In genomic region chr21:38434913-38435533, GRCh38 we compare ENCODE assay signal across 15 cellular contexts.
A peak's percentile ranks its signal among the peaks of the same experiment; 100 is the strongest.
DNase-seq lines count a peak whose midpoint lies in the region; ATAC-seq, FAIRE-seq and TF ChIP-seq lines count a peak whose summit lies in the region.
"Had no signal": no experiment of that assay in that cellular context is flagged by ENCODE, and none has a peak within 500 bp of the region (broad histone marks: within the 10 kb centered on the region; RNA-seq: fewer than 3 reads in every experiment).

No MANE protein-coding gene starts in this region.

- no peaks in the 10 kb centered on the region for H3K9me3 ChIP-seq in endothelial cell of umbilical vein (replicated peaks; ENCODE audit: control insufficient read depth, insufficient read depth, low read length)
- H3K9me3 ChIP-seq: heart left ventricle had no signal

- H3K27me3 Mint-ChIP-seq in nephron progenitor cell (ENCODE audit: low read depth, poor library complexity): no peaks in the 10 kb centered on the region
- H3K27me3 Mint-ChIP-seq: activated CD8-positive, alpha-beta T cell treated with anti-CD3 and anti-CD28 coated beads for 36 hours had no signal

- peaks cover 2% of the 10 kb centered on the region for H4K20me1 ChIP-seq in endothelial cell of umbilical vein (replicated peaks; ENCODE audit: control insufficient read depth, extremely low read depth, insufficient read depth, low read length)

- dilution Hi-C loops in endothelial cell of umbilical vein (cut with MboI; ENCODE audit: extremely low pct_ligation_motif_present, low sequenced_read_pairs): no loop called here

- no TSS peak for BruUV-seq in endothelial cell of umbilical vein (replicated peaks; lab: Mats Ljungman, UMichigan)

- H3K27ac ChIP-seq in endothelial cell of umbilical vein (ENCODE audit: insufficient read depth, low read depth, low read length): peak overlapping the region; percentile 29

- H3K4me1 ChIP-seq in endothelial cell of umbilical vein (ENCODE audit: control insufficient read depth, extremely low read depth, insufficient read depth, low read length): peaks cover 32% of the 10 kb centered on the region

- no peak overlapping the region for H3K4me2 ChIP-seq in endothelial cell of umbilical vein (ENCODE audit: insufficient read depth, low read length)

- POLR2A ChIA-PET in endothelial cell of umbilical vein (lab: Charles Lee): no interaction called here

- peaks cover 32 to 35% of the 10 kb centered on the region in 2 experiments for H3K36me3 ChIP-seq in endothelial cell of umbilical vein (ENCODE audit: control insufficient read depth in 2 of 2, extremely low read depth in 1 of 2, insufficient read depth in 2 of 2, low read length in 2 of 2)

- H3K27ac Mint-ChIP-seq in nephron progenitor cell: peak overlapping the region; percentile 93
- H3K27ac Mint-ChIP-seq: activated CD8-positive, alpha-beta T cell treated with anti-CD3 and anti-CD28 coated beads for 36 hours; CD4-positive, CD25-positive, alpha-beta regulatory T cell; IgD-negative memory B cell; naive thymus-derived CD8-positive, alpha-beta T cell had no signal

- ATAC-seq in GM18873 (IDR thresholded peaks at IDR 0.05; ENCODE audit: low FRiP score, unreplicated experiment): no peak
- no peak for ATAC-seq in GM18867 (IDR thresholded peaks at IDR 0.05; ENCODE audit: unreplicated experiment)
- ATAC-seq: activated CD8-positive, alpha-beta T cell treated with anti-CD3 and anti-CD28 coated beads for 36 hours; naive thymus-derived CD8-positive, alpha-beta T cell had no signal

- DNase-seq in AG08396 (ENCODE audit: low spot score) (peak; percentile 39), RCC 7860 (ENCODE audit: low spot score) (peak; percentile 40), endothelial cell of umbilical vein (ENCODE audit: low read depth, low spot score) (peak; percentile 72), nephron progenitor cell (no peak), germinal center (ENCODE audit: low spot score) (no peak), NCI-H1417 treated with DMSO at 0.1 percent for 48 hours (lab: John Stamatoyannopoulos, UW) (no peak)
- DNase-seq: activated CD8-positive, alpha-beta T cell treated with anti-CD3 and anti-CD28 coated beads for 36 hours; anterior cingulate cortex; CD4-positive, CD25-positive, alpha-beta regulatory T cell; heart left ventricle; naive thymus-derived CD8-positive, alpha-beta T cell; NCI-H226 had no signal

- H3K36me3 Mint-ChIP-seq in nephron progenitor cell (ENCODE audit: low read depth): no peaks in the 10 kb centered on the region
- H3K36me3 Mint-ChIP-seq: CD4-positive, CD25-positive, alpha-beta regulatory T cell; IgD-negative memory B cell; naive thymus-derived CD8-positive, alpha-beta T cell had no signal

- H3K4me1 Mint-ChIP-seq in nephron progenitor cell: peaks cover 25% of the 10 kb centered on the region
- H3K4me1 Mint-ChIP-seq: CD4-positive, CD25-positive, alpha-beta regulatory T cell; IgD-negative memory B cell; naive thymus-derived CD8-positive, alpha-beta T cell had no signal

- TF ChIP-seq POLR2A in endothelial cell of umbilical vein (IDR thresholded peaks at IDR 0.05; ENCODE audit: low read depth, low read length): no peak

- no peaks in the 10 kb centered on the region for H3K27me3 ChIP-seq in endothelial cell of umbilical vein (ENCODE audit: control insufficient read depth in 2 of 2, insufficient read depth in 2 of 2, low read length in 2 of 2)
- H3K27me3 ChIP-seq: heart left ventricle had no signal

- H3K9me3 Mint-ChIP-seq in nephron progenitor cell: peaks cover 7% of the 10 kb centered on the region
- H3K9me3 Mint-ChIP-seq: activated CD8-positive, alpha-beta T cell treated with anti-CD3 and anti-CD28 coated beads for 36 hours; IgD-negative memory B cell had no signal

- FAIRE-seq in RCC 7860 (lab: Jason Lieb, UNC): no peak
- peak; percentile 77 for FAIRE-seq in endothelial cell of umbilical vein (lab: Jason Lieb, UNC)

- CTCF ChIA-PET in endothelial cell of umbilical vein (lab: Charles Lee): interaction anchor here (1.0 to 1.5 kb wide), 3 partner anchors 45 to 65 kb away, joined by 3 to 5 read pairs (median 4); no protein-coding TSS in a partner anchor

- H3K79me2 ChIP-seq in endothelial cell of umbilical vein (ENCODE audit: control insufficient read depth, insufficient read depth, low read length): peaks cover 94% of the 10 kb centered on the region

- H3K9ac ChIP-seq in endothelial cell of umbilical vein (replicated peaks; ENCODE audit: extremely low read depth, insufficient read depth, low read length): peak overlapping the region; percentile 1

- no peaks in the 10 kb centered on the region for H3K9me1 ChIP-seq in endothelial cell of umbilical vein (replicated peaks; ENCODE audit: control insufficient read depth, extremely low read depth, insufficient read depth, low read length)

- H3K4me3 ChIP-seq in endothelial cell of umbilical vein (replicated peaks in 1 of 3; ENCODE audit: insufficient read depth in 1 of 3, low read depth in 1 of 3, low read length in 3 of 3): no peak overlapping the region

- H3K4me3 Mint-ChIP-seq in nephron progenitor cell: no peak overlapping the region
- H3K4me3 Mint-ChIP-seq: activated CD8-positive, alpha-beta T cell treated with anti-CD3 and anti-CD28 coated beads for 36 hours; naive thymus-derived CD8-positive, alpha-beta T cell had no signal

- no peak for TF ChIP-seq CTCF in endothelial cell of umbilical vein (IDR thresholded peaks at IDR 0.05; ENCODE audit: extremely low read depth in 1 of 2, insufficient read depth in 1 of 2, low read depth in 1 of 2, low read length in 2 of 2)
- TF ChIP-seq CTCF in nephron progenitor cell (IDR thresholded peaks at IDR 0.05): no peak

- no peak overlapping the region for H2AFZ ChIP-seq in endothelial cell of umbilical vein (ENCODE audit: low read depth, low read length)

- intact Hi-C loops in endothelial cell of umbilical vein (cut with micrococcal nuclease): no loop called here

TF ChIP-seq in endothelial cell of umbilical vein, 7 proteins besides CTCF, POLR2A, EP300 and RAD21:
- no peak for TF ChIP-seq POLR2AphosphoS5 (IDR thresholded peaks at IDR 0.05; ENCODE audit: insufficient read depth, low read depth, low read length)
- peak; percentile 9 for TF ChIP-seq FOS (IDR thresholded peaks at IDR 0.05; ENCODE audit: borderline replicate concordance, insufficient read depth, low read length)
TF ChIP-seq in endothelial cell of umbilical vein: peak in this region for 1.

Comparison
In these comparisons a context has a peak if more than half of its experiments do, and no peak if none do; other contexts are left out.
1. DNase-seq: peak in AG08396 (single experiment), RCC 7860 (single experiment) and endothelial cell of umbilical vein (single experiment); none in nephron progenitor cell (single experiment), germinal center (single experiment) and NCI-H1417 treated with DMSO at 0.1 percent for 48 hours (single experiment).